16 cellular contexts compared by ENCODE assay signal in the genomic region with DNA sequence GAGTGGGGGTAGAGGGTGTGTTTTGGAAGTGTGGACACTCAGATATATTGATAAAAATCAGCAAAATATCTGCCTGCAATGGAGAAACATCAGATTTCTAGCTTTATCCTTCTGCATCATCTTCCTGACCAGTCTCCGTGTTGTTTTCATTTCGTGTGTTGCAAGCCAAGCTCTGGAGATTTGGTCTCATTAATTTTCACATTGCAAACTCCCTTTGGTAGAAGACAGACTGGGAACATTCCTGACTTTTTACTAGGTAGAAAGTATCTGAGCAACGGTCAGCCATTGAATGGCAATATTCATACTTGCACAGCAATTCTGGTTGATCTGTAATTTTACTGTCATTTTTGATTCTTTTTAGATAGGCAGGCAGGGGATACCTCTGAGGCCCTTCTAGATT. TPM values are rescaled to one million over a fixed set of nuclear protein-coding genes. Genes with fewer than 3 reads are reported as not detected.
DNase-seq lines count a peak whose midpoint lies in the region; TF ChIP-seq lines count a peak whose summit lies in the region.
"Had no signal": no experiment of that assay in that cellular context is flagged by ENCODE, and none has a peak within 500 bp of the region (broad histone marks: within the 10 kb centered on the region; RNA-seq: fewer than 3 reads in every experiment).

No MANE protein-coding gene starts in this region.

- H3K4me3 ChIP-seq in SK-N-MC: no peak overlapping the region
- H3K4me3 ChIP-seq in tibial artery: no peak overlapping the region
- H3K4me3 ChIP-seq: lung had no signal

- H3K36me3 Mint-ChIP-seq in mesothelial cell of epicardium: peaks cover 8% of the 10 kb centered on the region
- peaks cover 8% of the 10 kb centered on the region for H3K36me3 Mint-ChIP-seq in Calu3 (ENCODE audit: insufficient read depth, unreplicated experiment)
- H3K36me3 Mint-ChIP-seq: activated naive CD4-positive, alpha-beta T cell treated with anti-CD3 and anti-CD28 coated beads, Interleukin-2, amount 50 U/mL, for 24 hours; CD4-positive, alpha-beta memory T cell had no signal

- CTCF ChIA-PET in Calu3 (lab: Charles Lee): interaction anchor here (1.5 to 3.6 kb wide), 2 partner anchors 138 kb away, joined by 5 to 93 read pairs; no protein-coding TSS in a partner anchor

- H3K9me3 Mint-ChIP-seq in mesothelial cell of epicardium: no peaks in the 10 kb centered on the region
- no peaks in the 10 kb centered on the region for H3K9me3 Mint-ChIP-seq in Calu3 (ENCODE audit: low read depth, unreplicated experiment)
- H3K9me3 Mint-ChIP-seq: activated naive CD4-positive, alpha-beta T cell treated with anti-CD3 and anti-CD28 coated beads, Interleukin-2, amount 50 U/mL, for 24 hours; CD4-positive, alpha-beta memory T cell; T-helper 1 cell treated with Interleukin-12 subunit alpha and Interleukin-12 subunit beta and Interleukin-4 antibody, amounts not matched to agents 30 μg/mL and 1 μg/mL, for 36 hours had no signal

- H3K9me3 ChIP-seq in SK-N-MC (ENCODE audit: low read depth, low read length): no peaks in the 10 kb centered on the region
- no peaks in the 10 kb centered on the region for H3K9me3 ChIP-seq in tibial artery
- H3K9me3 ChIP-seq: neutrophil had no signal

- H3K4me1 ChIP-seq in tibial artery: peaks cover 0 to 86% (median 73%) of the 10 kb centered on the region in 4 donors

- H3K4me3 Mint-ChIP-seq in mesothelial cell of epicardium (no peak overlapping the region), Calu3 (ENCODE audit: low read depth, unreplicated experiment) (no peak overlapping the region)
- H3K4me3 Mint-ChIP-seq: activated naive CD4-positive, alpha-beta T cell treated with anti-CD3 and anti-CD28 coated beads, Interleukin-2, amount 50 U/mL, for 24 hours; CD4-positive, alpha-beta memory T cell; T-helper 1 cell treated with Interleukin-12 subunit alpha and Interleukin-12 subunit beta and Interleukin-4 antibody, amounts not matched to agents 30 μg/mL and 1 μg/mL, for 36 hours had no signal

- H3K27me3 Mint-ChIP-seq in mesothelial cell of epicardium (ENCODE audit: low read depth): no peaks in the 10 kb centered on the region
- H3K27me3 Mint-ChIP-seq in Calu3 (ENCODE audit: unreplicated experiment): no peaks in the 10 kb centered on the region
- H3K27me3 Mint-ChIP-seq: activated naive CD4-positive, alpha-beta T cell treated with anti-CD3 and anti-CD28 coated beads, Interleukin-2, amount 50 U/mL, for 24 hours had no signal

- H3K9ac ChIP-seq in SK-N-MC (ENCODE audit: insufficient read length): no peak overlapping the region

- H3K4me1 Mint-ChIP-seq in mesothelial cell of epicardium: peaks cover 83% of the 10 kb centered on the region
- H3K4me1 Mint-ChIP-seq in Calu3 (ENCODE audit: low read depth, unreplicated experiment): peaks cover 12% of the 10 kb centered on the region

- H3K27ac ChIP-seq in SK-N-MC (peak overlapping the region; percentile 76; the same call in 1 of the 2 replicates), cingulate gyrus (ENCODE audit: low read depth, low read length) (peak overlapping the region; percentile 80), tibial artery (peak overlapping the region; percentile 81 to 95)
- H3K27ac ChIP-seq: neutrophil had no signal

- peaks cover 8% of the 10 kb centered on the region; the same call in 1 of the 2 replicates for H3K36me3 ChIP-seq in SK-N-MC (ENCODE audit: insufficient read depth, low read length)
- H3K36me3 ChIP-seq in tibial artery: no peaks in the 10 kb centered on the region
- H3K36me3 ChIP-seq: neutrophil had no signal

- no peak for TF ChIP-seq CTCF in mesothelial cell of epicardium (IDR thresholded peaks at IDR 0.05; ENCODE audit: unreplicated experiment)
- no peak for TF ChIP-seq CTCF in tibial artery (IDR thresholded peaks at IDR 0.05)
- no peak for TF ChIP-seq CTCF in Calu3 (IDR thresholded peaks at IDR 0.05; ENCODE audit: unreplicated experiment)

- intact Hi-C loops in tibial artery (cut with DNase I; ENCODE audit: low total_unique reads): loop anchor here (5.0 kb wide), 1 partner anchor 137 kb away; no protein-coding TSS in a partner anchor
- intact Hi-C loops in Calu3 (cut with micrococcal nuclease; ENCODE audit: unreplicated experiment): no loop called here

- no TSS peak for BruUV-seq in Calu3 (replicated peaks; lab: Mats Ljungman, UMichigan)

- H3K27ac Mint-ChIP-seq in mesothelial cell of epicardium (peak overlapping the region; percentile 95), Calu3 (ENCODE audit: unreplicated experiment) (no peak overlapping the region)
- H3K27ac Mint-ChIP-seq: activated naive CD4-positive, alpha-beta T cell treated with anti-CD3 and anti-CD28 coated beads, Interleukin-2, amount 50 U/mL, for 24 hours; CD4-positive, alpha-beta memory T cell; T-helper 1 cell treated with Interleukin-12 subunit alpha and Interleukin-12 subunit beta and Interleukin-4 antibody, amounts not matched to agents 30 μg/mL and 1 μg/mL, for 36 hours had no signal

- no peak for DNase-seq in SK-N-MC (ENCODE audit: low read depth, low spot score)
- no peak for DNase-seq in mesothelial cell of epicardium (ENCODE audit: low spot score in 2 of 2, unreplicated experiment in 2 of 2)
- DNase-seq in tibial artery: no peak
- no peak for DNase-seq in D341Med (ENCODE audit: low spot score)
- DNase-seq in Calu3: no peak
- no peak for DNase-seq in stimulated activated CD4-positive, alpha-beta T cell treated with anti-CD3 and anti-CD28 coated beads, Interleukin-2, amount 100 ng/mL, for 48 hours
- DNase-seq: activated CD4-positive, CD25-positive, alpha-beta regulatory T cell treated with anti-CD3 and anti-CD28 coated beads, Interleukin-2, amount 50 U/mL, for 72 hours; CD4-positive, alpha-beta memory T cell; erythroblast; NCI-H2081; NCI-H526 had no signal

- no peaks in the 10 kb centered on the region for H3K27me3 ChIP-seq in tibial artery
- H3K27me3 ChIP-seq: neutrophil had no signal

RNA-seq across cellular contexts. Expression of a gene that starts 30.4 kb away (rescaled TPM):
- 734 to 772 TPM (median 749 TPM) in 3 replicates for total RNA-seq in mesothelial cell of epicardium
- 10.0 and 18.5 TPM in 2 replicates for total RNA-seq in Calu3 (2022)

Comparison
In these comparisons a context has a peak if more than half of its experiments do, and no peak if none do; other contexts are left out.
1. RNA of a gene that starts 30.4 kb away (total RNA-seq): 734 to 772 TPM in mesothelial cell of epicardium; 10.0 to 18.5 TPM in Calu3; every median in the first group is over 10 times any median in the second.
2. Peak in every context shown above with its lines, with median percentiles within 50 percentile points of each other: H3K27ac ChIP-seq.